Comparison of ENCODE assay signal across 11 cellular contexts in the genomic region with DNA sequence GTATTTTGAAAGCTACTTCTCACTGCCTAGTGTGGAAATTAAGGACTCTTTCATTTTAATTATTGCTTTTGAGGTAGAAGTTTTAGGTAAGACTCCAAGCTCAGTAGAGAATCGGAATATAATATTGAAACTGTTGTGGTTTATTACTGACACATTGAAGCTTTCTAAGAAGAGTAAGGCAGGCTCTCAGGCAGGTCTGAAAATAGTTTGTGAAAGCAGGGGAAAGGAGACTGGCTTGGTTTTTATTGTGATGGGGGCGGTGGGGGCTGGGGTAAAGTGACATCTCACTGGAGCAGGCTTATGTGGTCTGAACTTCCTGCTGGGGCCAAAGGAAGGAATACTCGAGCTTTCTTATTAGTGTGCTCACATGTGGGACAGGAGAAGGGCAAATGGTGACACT.
DNase-seq lines count a peak whose midpoint lies in the region; ATAC-seq lines count a peak whose summit lies in the region.
"Had no signal": no experiment of that assay in that cellular context is flagged by ENCODE, and none has a peak within 500 bp of the region (broad histone marks: within the 10 kb centered on the region; RNA-seq: fewer than 3 reads in every experiment).

No MANE protein-coding gene starts in this region.

- no peak overlapping the region for H3K27ac ChIP-seq in caudate nucleus (ENCODE audit: low read depth, low read length)
- H3K27ac ChIP-seq: adrenal gland, testis had no signal

- H3K9me3 Mint-ChIP-seq in stimulated activated naive B cell treated with anti-CD40 and anti-IgM and Interleukin-4, amounts not matched to agents 10 μg/mL and 1 μg/mL and 100 μg/mL, for 72 hours: no peaks in the 10 kb centered on the region

- peak; percentile 54 for DNase-seq in RPMI8226
- no peak for DNase-seq in caudate nucleus (lab: John Stamatoyannopoulos, UW)
- no peak for DNase-seq in posterior cingulate gyrus
- DNase-seq in stimulated activated naive B cell treated with anti-CD40 and anti-IgM and Interleukin-4, amounts not matched to agents 10 μg/mL and 1 μg/mL and 100 μg/mL, for 72 hours: no peak
- DNase-seq in KG1 (lab: John Stamatoyannopoulos, UW): no peak
- DNase-seq: adrenal gland; NK-92 treated with Interleukin-12 subunit alpha and Interleukin-12 subunit beta, amount 100 ng/mL, for 24 hours; testis had no signal

- H3K27ac Mint-ChIP-seq in stimulated activated naive B cell treated with anti-CD40 and anti-IgM and Interleukin-4, amounts not matched to agents 10 μg/mL and 1 μg/mL and 100 μg/mL, for 72 hours: no peak overlapping the region

- no peaks in the 10 kb centered on the region for H3K27me3 Mint-ChIP-seq in stimulated activated naive B cell treated with anti-CD40 and anti-IgM and Interleukin-4, amounts not matched to agents 10 μg/mL and 1 μg/mL and 100 μg/mL, for 72 hours

- H3K4me3 Mint-ChIP-seq in stimulated activated naive B cell treated with anti-CD40 and anti-IgM and Interleukin-4, amounts not matched to agents 10 μg/mL and 1 μg/mL and 100 μg/mL, for 72 hours: no peak overlapping the region

- H3K4me1 Mint-ChIP-seq in stimulated activated naive B cell treated with anti-CD40 and anti-IgM and Interleukin-4, amounts not matched to agents 10 μg/mL and 1 μg/mL and 100 μg/mL, for 72 hours: no peaks in the 10 kb centered on the region

- ATAC-seq in GM18502 (IDR thresholded peaks at IDR 0.05; ENCODE audit: poor library complexity, unreplicated experiment): peak; percentile 96
- peak; percentile 73 for ATAC-seq in GM19463 (IDR thresholded peaks at IDR 0.05; ENCODE audit: unreplicated experiment)
- peak; percentile 75 for ATAC-seq in HG02981 (IDR thresholded peaks at IDR 0.05; ENCODE audit: unreplicated experiment)
- no peak for ATAC-seq in stimulated activated naive B cell treated with anti-CD40 and anti-IgM and Interleukin-4, amounts not matched to agents 10 μg/mL and 1 μg/mL and 100 μg/mL, for 72 hours (replicated peaks)

- intact Hi-C loops in posterior cingulate gyrus (cut with DNase I): no loop called here

- no peaks in the 10 kb centered on the region for H3K36me3 Mint-ChIP-seq in stimulated activated naive B cell treated with anti-CD40 and anti-IgM and Interleukin-4, amounts not matched to agents 10 μg/mL and 1 μg/mL and 100 μg/mL, for 72 hours

Comparison
In these comparisons a context has a peak if more than half of its experiments do, and no peak if none do; other contexts are left out.
1. ATAC-seq: peak in GM18502 (single experiment), GM19463 (single experiment) and HG02981 (single experiment); none in stimulated activated naive B cell treated with anti-CD40 and anti-IgM and Interleukin-4, amounts not matched to agents 10 μg/mL and 1 μg/mL and 100 μg/mL, for 72 hours (0 of 2).